Comparison of ENCODE assay signal across 1 cellular context in genomic region chr7:105861252-105861651, GRCh38.
TF ChIP-seq lines count a peak whose summit lies in the region.

No MANE protein-coding gene starts in this region.

TF ChIP-seq in GM23338, 12 proteins besides CTCF, POLR2A, EP300 and RAD21 (continued from another document):
- TF ChIP-seq REST (IDR thresholded peaks at IDR 0.05; ENCODE audit: unreplicated experiment) (no peak), STAT1 (IDR thresholded peaks at IDR 0.05; ENCODE audit: unreplicated experiment) (no peak), ZNF462 (CRISPR knock-in tag; IDR thresholded peaks at IDR 0.05) (no peak), ETS1 (IDR thresholded peaks at IDR 0.05) (no peak), ZNF331 (CRISPR knock-in tag; IDR thresholded peaks at IDR 0.05; ENCODE audit: low read depth) (no peak), EZH2phosphoT487 (IDR thresholded peaks at IDR 0.05; ENCODE audit: unreplicated experiment) (no peak)
